Comparison of ENCODE assay signal across 27 cellular contexts in genomic region chr13:100196380-100196779, GRCh38.
"Had no signal": no experiment of that assay in that cellular context is flagged by ENCODE, and none has a peak within 500 bp of the region (broad histone marks: within the 10 kb centered on the region; RNA-seq: fewer than 3 reads in every experiment).

No MANE protein-coding gene starts in this region.

- H3K4me1 ChIP-seq: esophagus muscularis mucosa, heart right ventricle, left lung, lower lobe of right lung, right atrium auricular region had no signal

- ATAC-seq: activated T-cell treated with anti-CD3 and anti-CD28 coated beads, Interleukin-2, amount 50 U/mL, for 4 hours; activated T-helper 17 cell treated with anti-CD3 and anti-CD28 coated beads, Interleukin-2, amount 50 U/mL, for 72 hours; heart right ventricle; left lung; lower lobe of right lung; natural killer cell; stimulated activated naive B cell treated with anti-CD40 and anti-IgM and Interleukin-4, amounts not matched to agents 10 μg/mL and 1 μg/mL and 100 μg/mL, for 72 hours had no signal

- FAIRE-seq: bronchial epithelial cell, islet of Langerhans had no signal

- H3K27me3 ChIP-seq: esophagus muscularis mucosa, heart right ventricle, left lung, right atrium auricular region, testis, transverse colon had no signal

- H3K4me2 ChIP-seq: smooth muscle cell had no signal

- H3K4me1 Mint-ChIP-seq: activated CD4-positive, alpha-beta T cell treated with anti-CD3 and anti-CD28 coated beads, Interleukin-2, amount 10 ng/mL, durations not matched to agents 7 days and 5 days; activated T-helper 17 cell treated with anti-CD3 and anti-CD28 coated beads, Interleukin-2, amount 50 U/mL, for 72 hours; natural killer cell; stimulated activated naive B cell treated with anti-CD40 and anti-IgM and Interleukin-4, amounts not matched to agents 10 μg/mL and 1 μg/mL and 100 μg/mL, for 72 hours had no signal

- H3K27ac Mint-ChIP-seq: activated CD4-positive, alpha-beta memory T cell treated with anti-CD3 and anti-CD28 coated beads, Interleukin-2, amount 10 ng/mL, durations not matched to agents 7 days and 5 days; activated CD4-positive, alpha-beta T cell treated with anti-CD3 and anti-CD28 coated beads, Interleukin-2, amount 10 ng/mL, durations not matched to agents 7 days and 5 days; activated T-helper 17 cell treated with anti-CD3 and anti-CD28 coated beads, Interleukin-2, amount 50 U/mL, for 72 hours; dendritic cell treated with granulocyte-macrophage colony-stimulating factor and Interleukin-4, amounts not matched to agents 40 ng/mL and 50 ng/mL, for 4 days; natural killer cell; stimulated activated naive B cell treated with anti-CD40 and anti-IgM and Interleukin-4, amounts not matched to agents 10 μg/mL and 1 μg/mL and 100 μg/mL, for 72 hours had no signal

- H3K9me3 Mint-ChIP-seq: activated CD4-positive, alpha-beta memory T cell treated with anti-CD3 and anti-CD28 coated beads, Interleukin-2, amount 10 ng/mL, durations not matched to agents 7 days and 5 days; activated CD4-positive, alpha-beta T cell treated with anti-CD3 and anti-CD28 coated beads, Interleukin-2, amount 10 ng/mL, durations not matched to agents 7 days and 5 days; activated T-cell treated with anti-CD3 and anti-CD28 coated beads, Interleukin-2, amount 50 U/mL, for 4 hours; activated T-helper 17 cell treated with anti-CD3 and anti-CD28 coated beads, Interleukin-2, amount 50 U/mL, for 72 hours; central memory CD8-positive, alpha-beta T cell; dendritic cell treated with granulocyte-macrophage colony-stimulating factor and Interleukin-4, amounts not matched to agents 40 ng/mL and 50 ng/mL, for 4 days; natural killer cell; stimulated activated naive B cell treated with anti-CD40 and anti-IgM and Interleukin-4, amounts not matched to agents 10 μg/mL and 1 μg/mL and 100 μg/mL, for 72 hours had no signal

- H3K36me3 Mint-ChIP-seq: natural killer cell had no signal

- H3K4me3 Mint-ChIP-seq: activated CD4-positive, alpha-beta memory T cell treated with anti-CD3 and anti-CD28 coated beads, Interleukin-2, amount 10 ng/mL, durations not matched to agents 7 days and 5 days; activated CD4-positive, alpha-beta T cell treated with anti-CD3 and anti-CD28 coated beads, Interleukin-2, amount 10 ng/mL, durations not matched to agents 7 days and 5 days; activated T-cell treated with anti-CD3 and anti-CD28 coated beads, Interleukin-2, amount 50 U/mL, for 4 hours; activated T-helper 17 cell treated with anti-CD3 and anti-CD28 coated beads, Interleukin-2, amount 50 U/mL, for 72 hours; central memory CD8-positive, alpha-beta T cell; dendritic cell treated with granulocyte-macrophage colony-stimulating factor and Interleukin-4, amounts not matched to agents 40 ng/mL and 50 ng/mL, for 4 days; natural killer cell; stimulated activated naive B cell treated with anti-CD40 and anti-IgM and Interleukin-4, amounts not matched to agents 10 μg/mL and 1 μg/mL and 100 μg/mL, for 72 hours had no signal

- H3K27me3 Mint-ChIP-seq: activated CD4-positive, alpha-beta memory T cell treated with anti-CD3 and anti-CD28 coated beads, Interleukin-2, amount 10 ng/mL, durations not matched to agents 7 days and 5 days; activated CD4-positive, alpha-beta T cell treated with anti-CD3 and anti-CD28 coated beads, Interleukin-2, amount 10 ng/mL, durations not matched to agents 7 days and 5 days; activated T-helper 17 cell treated with anti-CD3 and anti-CD28 coated beads, Interleukin-2, amount 50 U/mL, for 72 hours; central memory CD8-positive, alpha-beta T cell; dendritic cell treated with granulocyte-macrophage colony-stimulating factor and Interleukin-4, amounts not matched to agents 40 ng/mL and 50 ng/mL, for 4 days; stimulated activated naive B cell treated with anti-CD40 and anti-IgM and Interleukin-4, amounts not matched to agents 10 μg/mL and 1 μg/mL and 100 μg/mL, for 72 hours had no signal

- DNase-seq: activated CD4-positive, alpha-beta memory T cell treated with anti-CD3 and anti-CD28 coated beads, Interleukin-2, amount 10 ng/mL, durations not matched to agents 7 days and 5 days; activated CD4-positive, alpha-beta T cell treated with anti-CD3 and anti-CD28 coated beads, Interleukin-2, amount 10 ng/mL, durations not matched to agents 7 days and 5 days; activated CD4-positive, CD25-positive, alpha-beta regulatory T cell treated with anti-CD3 and anti-CD28 coated beads, Interleukin-2, amount 50 U/mL, for 72 hours; activated CD8-positive, alpha-beta memory T cell treated with anti-CD3 and anti-CD28 coated beads, Interleukin-2, amount 50 U/mL, for 48 hours; activated gamma-delta T cell treated with Interleukin-2 at 50 U/mL for 16 hours; activated naive CD4-positive, alpha-beta T cell treated with anti-CD3 and anti-CD28 coated beads, Interleukin-2, amount 50 U/mL, for 16 hours; activated T-cell treated with anti-CD3 and anti-CD28 coated beads, Interleukin-2, amount 50 U/mL, for 4 hours; anterior cingulate cortex; heart right ventricle; left lung; lower lobe of right lung; mesenchymal stem cell; natural killer cell; stimulated activated CD4-positive, alpha-beta T cell treated with anti-CD3 and anti-CD28 coated beads, Interleukin-15, amount 100 ng/mL, for 24 hours; stimulated activated CD4-positive, alpha-beta T cell treated with anti-CD3 and anti-CD28 coated beads, Interleukin-2, amount 100 ng/mL, for 24 hours; stimulated activated naive B cell treated with anti-CD40 and anti-IgM and Interleukin-4, amounts not matched to agents 10 μg/mL and 1 μg/mL and 100 μg/mL, for 72 hours; testis; transverse colon; WERI-Rb-1 had no signal

- H3K36me3 ChIP-seq: esophagus muscularis mucosa, heart right ventricle, left lung, lower lobe of right lung, right atrium auricular region, transverse colon had no signal

- H3K27ac ChIP-seq: esophagus muscularis mucosa, heart right ventricle, left lung, lower lobe of right lung, right atrium auricular region, testis, WERI-Rb-1 had no signal

- H3K9me3 ChIP-seq: esophagus muscularis mucosa, heart right ventricle, left lung, lower lobe of right lung, right atrium auricular region, testis, transverse colon had no signal

- H3K4me3 ChIP-seq: esophagus muscularis mucosa, heart right ventricle, left lung, lower lobe of right lung, right atrium auricular region, smooth muscle cell, testis, transverse colon had no signal
